Comparison of ENCODE assay signal across 8 cellular contexts in genomic region chrX:101057095-101057714, GRCh38. TPM values are rescaled to one million over a fixed set of nuclear protein-coding genes. Genes with fewer than 3 reads are reported as not detected.
DNase-seq lines count a peak whose midpoint lies in the region; ATAC-seq and TF ChIP-seq lines count a peak whose summit lies in the region.

No MANE protein-coding gene starts in this region.

- in situ Hi-C loops in astrocyte of the spinal cord (cut with HindIII; ENCODE audit: low sequenced_read_pairs): no loop called here

- 80% methylated on average over 3 of the region's 3 CpGs for WGBS in suprapubic skin

- H3K9me3 ChIP-seq in suprapubic skin: no peaks in the 10 kb centered on the region

- no peaks in the 10 kb centered on the region for H3K36me3 ChIP-seq in suprapubic skin

- ATAC-seq in GM21381 (IDR thresholded peaks at IDR 0.05; ENCODE audit: unreplicated experiment) (peak; percentile 93), HG03565 (IDR thresholded peaks at IDR 0.05; ENCODE audit: unreplicated experiment) (peak; percentile 88)

- intact Hi-C loops in head of caudate nucleus (cut with DNase I): no loop called here

- H3K4me1 ChIP-seq in suprapubic skin: no peaks in the 10 kb centered on the region

- no peak for TF ChIP-seq POLR2A in suprapubic skin (IDR thresholded peaks at IDR 0.05)

- TF ChIP-seq CTCF in astrocyte of the spinal cord (IDR thresholded peaks at IDR 0.05; ENCODE audit: low read depth, low read length) (no peak), suprapubic skin (IDR thresholded peaks at IDR 0.05) (no peak)

- H3K4me3 ChIP-seq in astrocyte of the spinal cord (ENCODE audit: low read depth, low read length): no peak overlapping the region
- H3K4me3 ChIP-seq in suprapubic skin: no peak overlapping the region

- no peak for TF ChIP-seq EP300 in suprapubic skin (IDR thresholded peaks at IDR 0.05)

- H3K27ac ChIP-seq in suprapubic skin: no peak overlapping the region

- DNase-seq in EH (ENCODE audit: low read depth) (peak; percentile 82), astrocyte of the spinal cord (ENCODE audit: low read depth, low spot score) (peak; percentile 28), suprapubic skin (ENCODE audit: low spot score in 2 of 2) (no peak), head of caudate nucleus (no peak), SHP77 treated with DMSO at 0.1 percent for 48 hours (lab: John Stamatoyannopoulos, UW) (no peak), NCI-H1930 (lab: John Stamatoyannopoulos, UW) (no peak)

- no peaks in the 10 kb centered on the region for H3K27me3 ChIP-seq in suprapubic skin

RNA-seq across cellular contexts. Expression of gene TRMT2B, which starts 5.3 kb away (rescaled TPM):
- 10 to 100 TPM; 13.6 to 34.8 (median 19.0) TPM for total RNA-seq in suprapubic skin

RNA-seq across cellular contexts. Expression of gene TMEM35A, which starts 21.5 kb away (rescaled TPM):
- under 1 TPM in 1 of 4 donors, not detected in 3; 0.21 TPM for total RNA-seq in suprapubic skin

RNA-seq across cellular contexts. Expression of gene CENPI, which starts 40.8 kb away (rescaled TPM):
- total RNA-seq in suprapubic skin: 1 to 10 TPM in 2 of 4 donors, under 1 TPM in 2; 0.64 to 1.7 (median 1.3) TPM

Comparison
In these comparisons a context has a peak if more than half of its experiments do, and no peak if none do; other contexts are left out.
1. DNase-seq: peak in EH (single experiment) and astrocyte of the spinal cord (single experiment); none in suprapubic skin (0 of 2), head of caudate nucleus (0 of 42), SHP77 treated with DMSO at 0.1 percent for 48 hours (single experiment) and NCI-H1930 (0 of 2).